ENCODE assay signal across 8 cellular contexts in genomic region chr17:48100160-48100559, GRCh38. TPM values are rescaled to one million over a fixed set of nuclear protein-coding genes. Genes with fewer than 3 reads are reported as not detected.
DNase-seq lines count a peak whose midpoint lies in the region; FAIRE-seq and TF ChIP-seq lines count a peak whose summit lies in the region.

No MANE protein-coding gene starts in this region.

- peaks cover 7% of the 10 kb centered on the region; the same call in 1 of the 2 replicates for H3K23me2 ChIP-seq in H1 (ENCODE audit: low read depth, low read length)

- H3K18ac ChIP-seq in H1 (ENCODE audit: extremely low read depth, low read length) (peak overlapping the region; percentile 40; the same call in 1 of the 2 replicates), neuronal stem cell (ENCODE audit: low read length) (no peak overlapping the region)

- H2BK20ac ChIP-seq in H1 (ENCODE audit: low read length) = no peak overlapping the region

- H3K9me3 ChIP-seq in CD4-positive, alpha-beta memory T cell (ENCODE audit: control insufficient read depth in 1 of 2, low read length in 2 of 2) = no peaks in the 10 kb centered on the region
- no peaks in the 10 kb centered on the region for H3K9me3 ChIP-seq in H1 (ENCODE audit: insufficient read depth in 2 of 2, low read depth in 1 of 2, low read length in 1 of 2)
- peaks cover 0 to 3% of the 10 kb centered on the region in 2 donors for H3K9me3 ChIP-seq in neuronal stem cell (replicated peaks in 1 of 2; ENCODE audit: control insufficient read depth in 2 of 2, insufficient read depth in 1 of 2, low read depth in 1 of 2, low read length in 2 of 2)

- H3K4me1 Mint-ChIP-seq in CD4-positive, alpha-beta memory T cell = peaks cover 22 to 49% (median 32%) of the 10 kb centered on the region in 4 donors

- peaks cover 3 to 10% of the 10 kb centered on the region in 2 experiments for H4K20me1 ChIP-seq in H1 (replicated peaks in 1 of 2; ENCODE audit: control insufficient read depth in 1 of 2, insufficient read depth in 2 of 2, low read length in 2 of 2)

- no peak overlapping the region for H4K91ac ChIP-seq in H1 (replicated peaks; ENCODE audit: insufficient read length, low read length)
- H4K91ac ChIP-seq in neuronal stem cell (ENCODE audit: low read depth, low read length, poor library complexity) = no peak overlapping the region

- peaks cover 5% of the 10 kb centered on the region for H3K79me1 ChIP-seq in H1 (ENCODE audit: low read depth, low read length)
- H3K79me1 ChIP-seq in neuronal stem cell (ENCODE audit: low read depth, low read length) = peaks cover 3% of the 10 kb centered on the region

- H4K8ac ChIP-seq in H1 (ENCODE audit: extremely low read depth, insufficient read depth, low read length) = no peak overlapping the region
- no peak overlapping the region for H4K8ac ChIP-seq in neuronal stem cell (ENCODE audit: low read depth, low read length)

- no peak for TF ChIP-seq EP300 in H1 (IDR thresholded peaks at IDR 0.05; ENCODE audit: borderline replicate concordance in 1 of 2, low read depth in 2 of 2, low read length in 2 of 2)

- H3K56ac ChIP-seq in H1 (replicated peaks; ENCODE audit: insufficient read length, low read depth, low read length) = peak overlapping the region; percentile 7

- CTCF ChIA-PET in CD4-positive, alpha-beta memory T cell (lab: Charles Lee; ENCODE audit: partially characterized antibody) = interaction anchor here (2.0 to 9.1 kb wide), 2 partner anchors 18 to 75 kb away, joined by 5 to 73 read pairs; no protein-coding TSS in a partner anchor
- CTCF ChIA-PET in H1 (lab: Charles Lee; ENCODE audit: partially characterized antibody) = interaction anchor here (0.6 to 7.7 kb wide), 11 partner anchors 14 to 150 kb away, joined by 3 to 58 read pairs (median 4); partner anchors contain the start of genes CDK5RAP3 and NFE2L1

- WGBS in H1 (ENCODE audit: extremely low coverage in 1 of 2, insufficient coverage in 1 of 2, insufficient read length in 1 of 2, insufficient replicate concordance in 2 of 2, low coverage in 1 of 2, low lambda C conversion rate in 2 of 2, missing lambda C conversion rate in 1 of 2), 2 experiments = 23 to 100% methylated on average over 4 to 10 of the region's 10 CpGs
- WGBS in neuronal stem cell (ENCODE audit: extremely low coverage in 2 of 2, insufficient read length in 2 of 2, insufficient replicate concordance in 1 of 2), 2 donors = 100% methylated on average over 2 to 4 of the region's 10 CpGs

- FAIRE-seq in H1 (lab: Jason Lieb, UNC) = no peak

- peaks cover 18% of the 10 kb centered on the region for H3K4me1 ChIP-seq in CD4-positive, alpha-beta memory T cell (ENCODE audit: insufficient read depth, low read length)
- H3K4me1 ChIP-seq in H1 (replicated peaks in 1 of 4; ENCODE audit: control insufficient read depth in 3 of 4, insufficient read depth in 4 of 4, low read length in 3 of 4) (peaks cover 0 to 3% (median 0%) of the 10 kb centered on the region in 4 experiments; a peak in 1 of 7 replicates), neuronal stem cell (ENCODE audit: control insufficient read depth in 2 of 2, insufficient read depth in 1 of 2, low read depth in 1 of 2, low read length in 2 of 2) (no peaks in the 10 kb centered on the region)

- no peak for TF ChIP-seq CTCF in H1 (IDR thresholded peaks at IDR 0.05; ENCODE audit: control extremely low read depth in 1 of 3, insufficient read depth in 1 of 3, low read depth in 1 of 3, low read length in 3 of 3)

- peaks cover 18 to 53% of the 10 kb centered on the region in 2 experiments for H3K79me2 ChIP-seq in H1 (ENCODE audit: control insufficient read depth in 1 of 2, insufficient read depth in 2 of 2, low read length in 2 of 2)

- H2AFZ ChIP-seq in H1 (ENCODE audit: low read length) (no peak overlapping the region), neuronal stem cell (ENCODE audit: low read length) (peak overlapping the region; percentile 88)

- peaks cover 0 to 9% of the 10 kb centered on the region in 2 donors for H3K36me3 Mint-ChIP-seq in CD4-positive, alpha-beta memory T cell

- no peak for DNase-seq in CD4-positive, alpha-beta memory T cell
- DNase-seq in NCI-H226 (peak; percentile 75), H1 (ENCODE audit: low read depth in 1 of 2, low spot score in 2 of 2) (no peak), neuronal stem cell (ENCODE audit: low spot score) (no peak), NCI-H2029 treated with DMSO at 0.1 percent for 48 hours (lab: John Stamatoyannopoulos, UW) (no peak), occipital lobe (lab: John Stamatoyannopoulos, UW) (no peak), NOMO-1 treated with DMSO at 0.1 percent for 48 hours (lab: John Stamatoyannopoulos, UW; ENCODE audit: unreplicated experiment) (no peak), DMS153 (lab: John Stamatoyannopoulos, UW) (no peak)

- H3K4me3 ChIP-seq in CD4-positive, alpha-beta memory T cell (ENCODE audit: low read length in 2 of 2) = peak overlapping the region in 1 of 2 donors; percentile 76
- H3K4me3 ChIP-seq in H1 (ENCODE audit: extremely low read depth in 1 of 4, insufficient read depth in 2 of 4, low read depth in 3 of 4, low read length in 4 of 4) (peak overlapping the region; percentile 74 to 94 (median 87)), neuronal stem cell (ENCODE audit: low read length in 2 of 2) (peak overlapping the region; percentile 83 to 95)

- H2BK15ac ChIP-seq in H1 (ENCODE audit: low read length) (no peak overlapping the region), neuronal stem cell (ENCODE audit: low read length) (no peak overlapping the region)

- peak overlapping the region; percentile 33 for H3K27ac ChIP-seq in CD4-positive, alpha-beta memory T cell (ENCODE audit: low read depth, low read length)
- 0 out of 2 replicates have a peak overlapping the region, but pooled peaks have one; percentile 72 for H3K27ac ChIP-seq in H1 (ENCODE audit: low read depth, low read length)
- peak overlapping the region; percentile 96 for H3K27ac ChIP-seq in neuronal stem cell (replicated peaks; ENCODE audit: low read length)

- TF ChIP-seq RAD21 in H1 (IDR thresholded peaks at IDR 0.05 in 1 of 2, conservative IDR thresholded peaks at IDR 0.05 in 1 of 2; ENCODE audit: low read depth in 2 of 2, low read length in 2 of 2) = no peak

- peak overlapping the region; percentile 7 to 94 (median 88) for H3K4me3 Mint-ChIP-seq in CD4-positive, alpha-beta memory T cell

- H3K14ac ChIP-seq in H1 (ENCODE audit: insufficient read length) = no peak overlapping the region
- no peak overlapping the region for H3K14ac ChIP-seq in neuronal stem cell (ENCODE audit: low read length)

- H3K23ac ChIP-seq in H1 (ENCODE audit: insufficient read length) = no peak overlapping the region
- no peak overlapping the region for H3K23ac ChIP-seq in neuronal stem cell (ENCODE audit: low read depth, low read length, poor library complexity)

- no peaks in the 10 kb centered on the region for H3K36me3 ChIP-seq in CD4-positive, alpha-beta memory T cell (ENCODE audit: insufficient read depth, low read length)
- peaks cover 0 to 7% (median 2%) of the 10 kb centered on the region in 4 experiments; a peak in 2 of 8 replicates for H3K36me3 ChIP-seq in H1 (ENCODE audit: control insufficient read depth in 2 of 4, insufficient read depth in 4 of 4, low read length in 3 of 4)
- peaks cover 3 to 34% of the 10 kb centered on the region in 2 donors for H3K36me3 ChIP-seq in neuronal stem cell (replicated peaks in 1 of 2; ENCODE audit: control insufficient read depth in 2 of 2, insufficient read depth in 2 of 2, low read length in 2 of 2)

- peak overlapping the region; percentile 67 to 84 for H3K4me2 ChIP-seq in H1 (ENCODE audit: insufficient read depth in 1 of 2, low read depth in 2 of 2, low read length in 2 of 2)
- peak overlapping the region; percentile 73 for H3K4me2 ChIP-seq in neuronal stem cell (ENCODE audit: insufficient read depth, low read length, poor library complexity, severe bottlenecking)

- H2BK120ac ChIP-seq in H1 (replicated peaks; ENCODE audit: low read depth, low read length) (no peak overlapping the region), neuronal stem cell (ENCODE audit: low read depth, low read length) (no peak overlapping the region)

- H3K27me3 Mint-ChIP-seq in CD4-positive, alpha-beta memory T cell = no peaks in the 10 kb centered on the region

- peak overlapping the region; percentile 51 for H4K5ac ChIP-seq in H1 (ENCODE audit: insufficient read length, low read depth, low read length)

- intact Hi-C loops in CD4-positive, alpha-beta memory T cell (cut with micrococcal nuclease) = loop anchor here (2.0 to 10.0 kb wide), 2 partner anchors 19 to 345 kb away; no protein-coding TSS in a partner anchor

- H3K27me3 ChIP-seq in CD4-positive, alpha-beta memory T cell (ENCODE audit: insufficient read depth, low read length) = no peaks in the 10 kb centered on the region
- H3K27me3 ChIP-seq in H1 (replicated peaks in 1 of 4; ENCODE audit: control insufficient read depth in 3 of 4, extremely low read depth in 1 of 4, insufficient read depth in 3 of 4, low read length in 3 of 4) = no peaks in the 10 kb centered on the region
- no peaks in the 10 kb centered on the region for H3K27me3 ChIP-seq in neuronal stem cell (ENCODE audit: control insufficient read depth in 3 of 3, insufficient read depth in 3 of 3, low read depth in 1 of 3, low read length in 3 of 3)

- POLR2A ChIA-PET in CD4-positive, alpha-beta memory T cell (lab: Charles Lee; ENCODE audit: partially characterized antibody) = interaction anchor here (1.1 to 3.0 kb wide), 2 partner anchors 9 to 12 kb away, joined by 3 to 20 read pairs; no protein-coding TSS in a partner anchor
- POLR2A ChIA-PET in H1 (lab: Charles Lee; ENCODE audit: partially characterized antibody) = interaction anchor here (0.8 to 10.9 kb wide), 21 partner anchors 9 to 347 kb away, joined by 3 to 112 read pairs (median 4); partner anchors contain the start of genes CDK5RAP3 and NFE2L1

- H2BK12ac ChIP-seq in H1 (ENCODE audit: low read depth, low read length) = 0 out of 2 replicates have a peak overlapping the region, but pooled peaks have one; percentile 12
- H2BK12ac ChIP-seq in neuronal stem cell (ENCODE audit: low read length) = no peak overlapping the region

- TF ChIP-seq POLR2A in H1 (IDR thresholded peaks at IDR 0.05; ENCODE audit: control extremely low read depth in 1 of 2, low read depth in 2 of 2, low read length in 2 of 2) = no peak

- H2BK5ac ChIP-seq in H1 (ENCODE audit: low read depth, low read length) (peak overlapping the region; percentile 96; the same call in 1 of the 2 replicates), neuronal stem cell (ENCODE audit: low read length) (peak overlapping the region; percentile 79)

- H3K9ac ChIP-seq in H1 (replicated peaks in 1 of 4; ENCODE audit: extremely low read depth in 1 of 4, low read depth in 3 of 4, low read length in 3 of 4) = peak overlapping the region in 3 of 4 experiments; percentile 77 to 80 (median 80); a peak in 4 of 7 replicates
- no peak overlapping the region for H3K9ac ChIP-seq in neuronal stem cell (ENCODE audit: low read depth, low read length, poor library complexity)

- peaks cover 0 to 3% (median 0%) of the 10 kb centered on the region in 8 donors for H3K9me3 Mint-ChIP-seq in CD4-positive, alpha-beta memory T cell

- H2AK5ac ChIP-seq in H1 (ENCODE audit: low read depth, low read length) (no peak overlapping the region), neuronal stem cell (ENCODE audit: low read depth, low read length) (no peak overlapping the region)

- H3K4ac ChIP-seq in H1 (replicated peaks; ENCODE audit: insufficient read length, low read depth, low read length) (no peak overlapping the region), neuronal stem cell (ENCODE audit: low read length) (no peak overlapping the region)

- H3K27ac Mint-ChIP-seq in CD4-positive, alpha-beta memory T cell = peak overlapping the region in 1 of 7 donors; percentile 88

RNA-seq across cellular contexts. Expression of gene CBX1, which starts 1.1 kb away (rescaled TPM):
- 10 to 100 TPM; 33.9 to 37.1 TPM for total RNA-seq in CD4-positive, alpha-beta memory T cell
- 10 to 100 TPM; 10.1 to 19.8 TPM for polyA plus RNA-seq in CD4-positive, alpha-beta memory T cell
- total RNA-seq in H1 (2021; fragmentation: NEBNext Ultra II Directional; extraction: Animal tissue kit (Norgen Biotek cat#: 25700)) = 166 and 173 TPM in 2 replicates
- 23.8 and 38.7 TPM in 2 replicates for polyA plus RNA-seq in H1 (2011; rRNA removed)
- 61.9 TPM for polyA plus RNA-seq in H1 (2011; cell fraction: cytosol; rRNA removed)
- 16.3 TPM for polyA plus RNA-seq in H1 (2011; cell fraction: nucleus; rRNA removed)
- 166 to 245 TPM (median 172 TPM) in 4 replicates for polyA plus RNA-seq in H1 (2012, experiment 1 of 2)
- polyA plus RNA-seq in H1 (2012, experiment 2 of 2) = 24.6 TPM
- 109 TPM for polyA plus RNA-seq in H1 (2013, experiment 1 of 2)
- 111 TPM for polyA plus RNA-seq in H1 (2013, experiment 2 of 2)
- 23.7 and 25.9 TPM in 2 replicates for polyA minus RNA-seq in H1 (2011; rRNA and poly(A)+ RNA removed)
- 42.8 TPM for polyA minus RNA-seq in H1 (2011; cell fraction: cytosol; rRNA and poly(A)+ RNA removed)
- 20.1 TPM for polyA minus RNA-seq in H1 (2011; cell fraction: nucleus; rRNA and poly(A)+ RNA removed)
- polyA plus RNA-seq in neuronal stem cell (2013, experiment 1 of 2) = 194 TPM
- polyA plus RNA-seq in neuronal stem cell (2013, experiment 2 of 2) = 198 TPM
- 78.6 TPM for total RNA-seq in occipital lobe

RNA-seq across cellular contexts. Expression of gene SNX11, which starts 7.4 kb away (rescaled TPM):
- 10 to 100 TPM; 20.8 to 22.0 TPM for total RNA-seq in CD4-positive, alpha-beta memory T cell
- polyA plus RNA-seq in CD4-positive, alpha-beta memory T cell = 10 to 100 TPM; 17.9 to 18.1 TPM
- total RNA-seq in H1 (2021; fragmentation: NEBNext Ultra II Directional; extraction: Animal tissue kit (Norgen Biotek cat#: 25700)) = 20.9 and 21.1 TPM in 2 replicates
- 16.3 and 21.4 TPM in 2 replicates for polyA plus RNA-seq in H1 (2011; rRNA removed)
- polyA plus RNA-seq in H1 (2011; cell fraction: cytosol; rRNA removed) = 18.8 TPM
- polyA plus RNA-seq in H1 (2011; cell fraction: nucleus; rRNA removed) = 14.8 TPM
- polyA plus RNA-seq in H1 (2012, experiment 1 of 2) = 19.2 to 22.5 TPM (median 21.5 TPM) in 4 replicates
- polyA plus RNA-seq in H1 (2012, experiment 2 of 2) = 27.4 TPM
- 11.7 TPM for polyA plus RNA-seq in H1 (2013, experiment 1 of 2)
- polyA plus RNA-seq in H1 (2013, experiment 2 of 2) = 11.8 TPM
- 22.9 and 30.3 TPM in 2 replicates for polyA minus RNA-seq in H1 (2011; rRNA and poly(A)+ RNA removed)
- 14.1 TPM for polyA minus RNA-seq in H1 (2011; cell fraction: cytosol; rRNA and poly(A)+ RNA removed)
- polyA minus RNA-seq in H1 (2011; cell fraction: nucleus; rRNA and poly(A)+ RNA removed) = 10.5 TPM
- 11.8 TPM for polyA plus RNA-seq in neuronal stem cell (2013, experiment 1 of 2)
- 10.6 TPM for polyA plus RNA-seq in neuronal stem cell (2013, experiment 2 of 2)
- 10.0 TPM for total RNA-seq in occipital lobe

RNA-seq across cellular contexts. Expression of gene NFE2L1, which starts 52.0 kb away (rescaled TPM):
- total RNA-seq in CD4-positive, alpha-beta memory T cell = 10 to 100 TPM; 53.5 to 62.5 TPM
- 10 to 100 TPM in 1 of 2 donors, 1 to 10 TPM in 1; 2.9 to 16.2 TPM for polyA plus RNA-seq in CD4-positive, alpha-beta memory T cell
- total RNA-seq in H1 (2021; fragmentation: NEBNext Ultra II Directional; extraction: Animal tissue kit (Norgen Biotek cat#: 25700)) = 140 and 148 TPM in 2 replicates
- polyA plus RNA-seq in H1 (2011; rRNA removed) = 143 and 173 TPM in 2 replicates
- polyA plus RNA-seq in H1 (2011; cell fraction: cytosol; rRNA removed) = 181 TPM
- 178 TPM for polyA plus RNA-seq in H1 (2011; cell fraction: nucleus; rRNA removed)
- 161 to 195 TPM (median 173 TPM) in 4 replicates for polyA plus RNA-seq in H1 (2012, experiment 1 of 2)
- 101 TPM for polyA plus RNA-seq in H1 (2012, experiment 2 of 2)
- 146 TPM for polyA plus RNA-seq in H1 (2013, experiment 1 of 2)
- 156 TPM for polyA plus RNA-seq in H1 (2013, experiment 2 of 2)
- polyA minus RNA-seq in H1 (2011; rRNA and poly(A)+ RNA removed) = 193 and 224 TPM in 2 replicates
- 160 TPM for polyA minus RNA-seq in H1 (2011; cell fraction: cytosol; rRNA and poly(A)+ RNA removed)
- 99.1 TPM for polyA minus RNA-seq in H1 (2011; cell fraction: nucleus; rRNA and poly(A)+ RNA removed)
- 69.4 TPM for polyA plus RNA-seq in neuronal stem cell (2013, experiment 1 of 2)
- polyA plus RNA-seq in neuronal stem cell (2013, experiment 2 of 2) = 72.5 TPM
- 28.5 TPM for total RNA-seq in occipital lobe

Comparison
In these comparisons a context has a peak if more than half of its experiments do, and no peak if none do; other contexts are left out.
1. H3K27ac ChIP-seq: peak in every context shown above with its lines; median percentile 96 in neuronal stem cell; 72 in H1; 33 in CD4-positive, alpha-beta memory T cell.